ENCODE assay signal across 20 cellular contexts in the genomic region with DNA sequence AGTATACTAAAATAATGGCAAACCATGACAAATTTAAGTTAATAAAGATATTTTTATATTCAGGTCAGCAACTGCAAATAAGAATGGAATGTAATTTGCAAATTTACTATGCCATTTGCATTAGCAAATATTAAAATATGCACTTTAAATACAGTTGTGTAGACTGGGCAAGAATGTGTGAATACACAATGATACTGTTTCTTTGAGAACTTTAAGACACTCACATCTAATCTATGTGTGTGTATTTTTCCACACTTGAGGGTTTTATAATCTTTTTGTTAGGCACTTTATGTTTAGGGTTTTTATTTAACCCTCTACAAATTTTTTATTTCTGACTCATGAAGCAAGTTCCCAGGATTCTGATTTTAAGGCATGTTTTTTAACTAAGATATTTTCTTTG. TPM values are rescaled to one million over a fixed set of nuclear protein-coding genes. Genes with fewer than 3 reads are reported as not detected.
DNase-seq lines count a peak whose midpoint lies in the region; ATAC-seq, FAIRE-seq and TF ChIP-seq lines count a peak whose summit lies in the region.
"Had no signal": no experiment of that assay in that cellular context is flagged by ENCODE, and none has a peak within 500 bp of the region (broad histone marks: within the 10 kb centered on the region; RNA-seq: fewer than 3 reads in every experiment).

No MANE protein-coding gene starts in this region.

- H3F3A ChIP-seq in GM23248 (ENCODE audit: insufficient read depth) = no peaks in the 10 kb centered on the region

- H3K27ac ChIP-seq in GM23248 = peak overlapping the region; percentile 27
- H3K27ac ChIP-seq in mesenchymal stem cell (ENCODE audit: low read length, poor library complexity, severe bottlenecking) = no peak overlapping the region
- H3K27ac ChIP-seq in substantia nigra (ENCODE audit: low read depth, low read length, poor library complexity, severe bottlenecking) = no peak overlapping the region
- H3K27ac ChIP-seq: A549; BLaER1 treated with 17β-estradiol and CSF1 and Interleukin-3, amounts not matched to agents 10 nM and 100 nM had no signal

- H4K91ac ChIP-seq in mesenchymal stem cell (ENCODE audit: low read length) = no peak overlapping the region

- no peak overlapping the region for H2BK15ac ChIP-seq in mesenchymal stem cell (ENCODE audit: low read depth, poor library complexity, severe bottlenecking)

- H3K27ac Mint-ChIP-seq in stimulated activated memory B cell treated with anti-CD40 and anti-IgM and Interleukin-4, amounts not matched to agents 10 μg/mL and 1 μg/mL and 100 μg/mL, for 72 hours = no peak overlapping the region
- H3K27ac Mint-ChIP-seq: CD14-positive monocyte; CD4-positive, alpha-beta T cell; CD8-positive, alpha-beta memory T cell; H9 had no signal

- H3K36me3 ChIP-seq in GM23248 (ENCODE audit: low read depth) (no peaks in the 10 kb centered on the region), mesenchymal stem cell (ENCODE audit: control insufficient read depth in 1 of 2, insufficient read depth in 2 of 2, low read depth in 1 of 2, low read length in 2 of 2) (no peaks in the 10 kb centered on the region)
- H3K36me3 ChIP-seq: BE2C; BLaER1 treated with 17β-estradiol and CSF1 and Interleukin-3, amounts not matched to agents 10 nM and 100 nM had no signal

- H2BK5ac ChIP-seq in mesenchymal stem cell (ENCODE audit: low read depth, low read length, poor library complexity, severe bottlenecking) = no peak overlapping the region

- H3K4me3 ChIP-seq in GM23248 (no peak overlapping the region), mesenchymal stem cell (ENCODE audit: insufficient read depth in 1 of 2, low read depth in 1 of 2, low read length in 2 of 2) (no peak overlapping the region)
- H3K4me3 ChIP-seq: A549; BLaER1 treated with 17β-estradiol and CSF1 and Interleukin-3, amounts not matched to agents 10 nM and 100 nM had no signal

- H2AK5ac ChIP-seq in mesenchymal stem cell (ENCODE audit: low read length, severe bottlenecking) = no peak overlapping the region

- in situ Hi-C loops in GM23248 (cut with MboI) = loop anchor here (10.0 to 25.0 kb wide), 2 partner anchors 384 to 1021 kb away; no protein-coding TSS in a partner anchor

- H3K14ac ChIP-seq in mesenchymal stem cell (ENCODE audit: low read length in 2 of 2) = no peak overlapping the region

- H3K4me1 Mint-ChIP-seq in stimulated activated memory B cell treated with anti-CD40 and anti-IgM and Interleukin-4, amounts not matched to agents 10 μg/mL and 1 μg/mL and 100 μg/mL, for 72 hours = no peaks in the 10 kb centered on the region
- H3K4me1 Mint-ChIP-seq: CD14-positive monocyte, H9 had no signal

- H3K4me2 ChIP-seq in GM23248 (ENCODE audit: unreplicated experiment) (peak overlapping the region; percentile 31), mesenchymal stem cell (ENCODE audit: low read length, poor library complexity, severe bottlenecking) (no peak overlapping the region)
- H3K4me2 ChIP-seq: A549; BLaER1 treated with 17β-estradiol and CSF1 and Interleukin-3, amounts not matched to agents 10 nM and 100 nM had no signal

- H3K4ac ChIP-seq in mesenchymal stem cell (ENCODE audit: low read depth in 1 of 2, low read length in 2 of 2) = no peak overlapping the region

- H3K9ac ChIP-seq in GM23248 (peak overlapping the region; percentile 16), mesenchymal stem cell (ENCODE audit: low read length) (peak overlapping the region; percentile 44)
- H3K9ac ChIP-seq: BLaER1 treated with 17β-estradiol and CSF1 and Interleukin-3, amounts not matched to agents 10 nM and 100 nM had no signal

- H3K9me3 Mint-ChIP-seq in stimulated activated memory B cell treated with anti-CD40 and anti-IgM and Interleukin-4, amounts not matched to agents 10 μg/mL and 1 μg/mL and 100 μg/mL, for 72 hours = no peaks in the 10 kb centered on the region
- H3K9me3 Mint-ChIP-seq: CD14-positive monocyte; CD4-positive, alpha-beta T cell; CD8-positive, alpha-beta memory T cell; H9 had no signal

- no peak overlapping the region for H2BK120ac ChIP-seq in mesenchymal stem cell (ENCODE audit: low read depth, low read length)

- H2AFZ ChIP-seq in GM23248 (peak overlapping the region; percentile 46), mesenchymal stem cell (ENCODE audit: low read depth, low read length) (no peak overlapping the region)

- no peaks in the 10 kb centered on the region for H3K36me3 Mint-ChIP-seq in stimulated activated memory B cell treated with anti-CD40 and anti-IgM and Interleukin-4, amounts not matched to agents 10 μg/mL and 1 μg/mL and 100 μg/mL, for 72 hours
- H3K36me3 Mint-ChIP-seq: CD14-positive monocyte; CD8-positive, alpha-beta memory T cell had no signal

- H3K27me3 ChIP-seq in GM23248 (replicated peaks; ENCODE audit: insufficient read depth) (no peaks in the 10 kb centered on the region), mesenchymal stem cell (ENCODE audit: control insufficient read depth in 1 of 2, insufficient read depth in 1 of 2, low read length in 2 of 2) (no peaks in the 10 kb centered on the region)
- H3K27me3 ChIP-seq: BE2C; BLaER1 treated with 17β-estradiol and CSF1 and Interleukin-3, amounts not matched to agents 10 nM and 100 nM had no signal

- DNase-seq in GM23248 = peak; percentile 30
- peak; percentile 6 for DNase-seq in NCI-H526 treated with DMSO at 0.1 percent for 48 hours (lab: John Stamatoyannopoulos, UW)
- DNase-seq in mesenchymal stem cell = no peak
- no peak for DNase-seq in substantia nigra (lab: John Stamatoyannopoulos, UW)
- no peak for DNase-seq in NCI-H1105 treated with DMSO at 0.1 percent for 48 hours (lab: John Stamatoyannopoulos, UW)
- DNase-seq: 8988T; BE2C; Calu3; CD4-positive, alpha-beta T cell; DMS79 treated with DMSO at 0.1 percent for 48 hours; H9 had no signal

- no peaks in the 10 kb centered on the region for H3K27me3 Mint-ChIP-seq in stimulated activated memory B cell treated with anti-CD40 and anti-IgM and Interleukin-4, amounts not matched to agents 10 μg/mL and 1 μg/mL and 100 μg/mL, for 72 hours
- H3K27me3 Mint-ChIP-seq: CD4-positive, alpha-beta T cell; CD8-positive, alpha-beta memory T cell had no signal

- no peaks in the 10 kb centered on the region for H4K20me1 ChIP-seq in GM23248 (ENCODE audit: insufficient read depth)
- H4K20me1 ChIP-seq: BLaER1 treated with 17β-estradiol and CSF1 and Interleukin-3, amounts not matched to agents 10 nM and 100 nM had no signal

- no peak overlapping the region for H4K8ac ChIP-seq in mesenchymal stem cell (ENCODE audit: low read length)

- H3K23ac ChIP-seq in mesenchymal stem cell (ENCODE audit: low read length in 2 of 2) = no peak overlapping the region

- no peaks in the 10 kb centered on the region for H3K9me2 ChIP-seq in GM23248 (ENCODE audit: insufficient read depth)

- H3K18ac ChIP-seq in mesenchymal stem cell (ENCODE audit: low read depth in 1 of 2, low read length in 2 of 2) = no peak overlapping the region

- no peak for ATAC-seq in SK-N-SH treated with all-trans-retinoic acid at 6 μM for 48 hours
- ATAC-seq in stimulated activated memory B cell treated with anti-CD40 and anti-IgM and Interleukin-4, amounts not matched to agents 10 μg/mL and 1 μg/mL and 100 μg/mL, for 72 hours = no peak
- ATAC-seq: A549, HCT116 had no signal

- H3K79me2 ChIP-seq in GM23248 (ENCODE audit: insufficient read depth) = no peaks in the 10 kb centered on the region

- peaks cover 11% of the 10 kb centered on the region for H3K4me1 ChIP-seq in GM23248 (ENCODE audit: insufficient read depth)
- no peaks in the 10 kb centered on the region for H3K4me1 ChIP-seq in mesenchymal stem cell (ENCODE audit: control insufficient read depth, insufficient read depth, low read depth, low read length)
- H3K4me1 ChIP-seq: A549, BE2C had no signal

- FAIRE-seq in colon (lab: Jason Lieb, UNC) = peak; percentile 31
- FAIRE-seq: A549, GM12892 had no signal

- no peaks in the 10 kb centered on the region for H3K79me1 ChIP-seq in mesenchymal stem cell (replicated peaks; ENCODE audit: low read length, poor library complexity, severe bottlenecking)

- H3K9me3 ChIP-seq in GM23248 (ENCODE audit: low read depth) = no peaks in the 10 kb centered on the region
- H3K9me3 ChIP-seq in mesenchymal stem cell (ENCODE audit: control insufficient read depth, low read length) = no peaks in the 10 kb centered on the region
- H3K9me3 ChIP-seq: A549; BE2C; BLaER1 treated with 17β-estradiol and CSF1 and Interleukin-3, amounts not matched to agents 10 nM and 100 nM had no signal

- no peak overlapping the region for H2BK12ac ChIP-seq in mesenchymal stem cell (ENCODE audit: low read length in 2 of 2)

- no peak overlapping the region for H3K4me3 Mint-ChIP-seq in stimulated activated memory B cell treated with anti-CD40 and anti-IgM and Interleukin-4, amounts not matched to agents 10 μg/mL and 1 μg/mL and 100 μg/mL, for 72 hours
- H3K4me3 Mint-ChIP-seq: CD14-positive monocyte; CD4-positive, alpha-beta T cell; CD8-positive, alpha-beta memory T cell; H9 had no signal

TF ChIP-seq in SK-N-SH treated with all-trans-retinoic acid at 6 μM for 48 hours, 23 proteins besides CTCF, POLR2A, EP300 and RAD21 (continues in another document):
- TF ChIP-seq OSR1 (CRISPR knock-in tag; IDR thresholded peaks at IDR 0.05) (no peak), ZFP3 (CRISPR knock-in tag; IDR thresholded peaks at IDR 0.05) (no peak), RARB (CRISPR knock-in tag; IDR thresholded peaks at IDR 0.05) (no peak), BACH2 (CRISPR knock-in tag; IDR thresholded peaks at IDR 0.05; ENCODE audit: borderline replicate concordance) (no peak), ZNF565 (CRISPR knock-in tag; conservative IDR thresholded peaks at IDR 0.05; ENCODE audit: low read depth) (no peak), ZFP30 (CRISPR knock-in tag; IDR thresholded peaks at IDR 0.05) (no peak), GLIS3 (CRISPR knock-in tag; IDR thresholded peaks at IDR 0.05) (no peak), ARNTL (CRISPR knock-in tag; IDR thresholded peaks at IDR 0.05; ENCODE audit: borderline replicate concordance, low read depth) (no peak), ZNF70 (CRISPR knock-in tag; IDR thresholded peaks at IDR 0.05) (no peak)
- TF ChIP-seq, protein P1, sequence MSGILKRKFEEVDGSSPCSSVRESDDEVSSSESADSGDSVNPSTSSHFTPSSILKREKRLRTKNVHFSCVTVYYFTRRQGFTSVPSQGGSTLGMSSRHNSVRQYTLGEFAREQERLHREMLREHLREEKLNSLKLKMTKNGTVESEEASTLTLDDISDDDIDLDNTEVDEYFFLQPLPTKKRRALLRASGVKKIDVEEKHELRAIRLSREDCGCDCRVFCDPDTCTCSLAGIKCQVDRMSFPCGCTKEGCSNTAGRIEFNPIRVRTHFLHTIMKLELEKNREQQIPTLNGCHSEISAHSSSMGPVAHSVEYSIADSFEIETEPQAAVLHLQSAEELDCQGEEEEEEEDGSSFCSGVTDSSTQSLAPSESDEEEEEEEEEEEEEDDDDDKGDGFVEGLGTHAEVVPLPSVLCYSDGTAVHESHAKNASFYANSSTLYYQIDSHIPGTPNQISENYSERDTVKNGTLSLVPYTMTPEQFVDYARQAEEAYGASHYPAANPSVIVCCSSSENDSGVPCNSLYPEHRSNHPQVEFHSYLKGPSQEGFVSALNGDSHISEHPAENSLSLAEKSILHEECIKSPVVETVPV (CRISPR knock-in tag; IDR thresholded peaks at IDR 0.05) = no peak

RNA-seq across cellular contexts. Expression of a gene that starts 23.8 kb away (rescaled TPM):
- total RNA-seq in GM23248 (2014; rRNA removed; shearing (Covaris generic)) = 1.9 and 3.4 TPM in 2 replicates
- polyA plus RNA-seq in GM23248 (2016; fragmentation: Nextera tagmentation; extraction: Ambion mirVana) = 3.1 and 4.5 TPM in 2 replicates
- polyA plus RNA-seq in mesenchymal stem cell (2013, experiment 1 of 2) = 0.12 TPM
- 0.14 TPM for polyA plus RNA-seq in mesenchymal stem cell (2013, experiment 2 of 2)
- polyA plus RNA-seq: A549; CD14-positive monocyte; CD8-positive, alpha-beta memory T cell had no signal

Comparison
In these comparisons a context has a peak if more than half of its experiments do, and no peak if none do; other contexts are left out.
1. DNase-seq: peak in GM23248 (single experiment) and NCI-H526 treated with DMSO at 0.1 percent for 48 hours (single experiment); none in mesenchymal stem cell (single experiment), substantia nigra (0 of 49) and NCI-H1105 treated with DMSO at 0.1 percent for 48 hours (single experiment).